In genomic region chr9:17003576-17004240, GRCh38 we compare ENCODE assay signal across 20 cellular contexts.
A peak's percentile ranks its signal among the peaks of the same experiment; 100 is the strongest.
DNase-seq lines count a peak whose midpoint lies in the region; ATAC-seq and TF ChIP-seq lines count a peak whose summit lies in the region.
"Had no signal": no experiment of that assay in that cellular context is flagged by ENCODE, and none has a peak within 500 bp of the region (broad histone marks: within the 10 kb centered on the region; RNA-seq: fewer than 3 reads in every experiment).

No MANE protein-coding gene starts in this region.

- no peak overlapping the region for H3K27ac ChIP-seq in SK-N-SH (ENCODE audit: low read depth in 2 of 2, low read length in 1 of 2)
- H3K27ac ChIP-seq: lower lobe of right lung had no signal

- no peaks in the 10 kb centered on the region for H4K20me1 ChIP-seq in SK-N-SH (ENCODE audit: insufficient read depth)

- H3K27ac Mint-ChIP-seq in T-cell = no peak overlapping the region
- H3K27ac Mint-ChIP-seq: activated CD4-positive, alpha-beta memory T cell treated with anti-CD3 and anti-CD28 coated beads for 36 hours; activated naive CD8-positive, alpha-beta T cell; CD8-positive, alpha-beta memory T cell; effector memory CD8-positive, alpha-beta T cell; progenitor cell of endocrine pancreas had no signal

- no peaks in the 10 kb centered on the region for H3K36me3 ChIP-seq in SK-N-SH (replicated peaks in 1 of 2; ENCODE audit: control insufficient read depth in 1 of 2, insufficient read depth in 2 of 2, low read length in 1 of 2)
- H3K36me3 ChIP-seq: lower lobe of right lung had no signal

- no peaks in the 10 kb centered on the region for H3K36me3 Mint-ChIP-seq in T-cell
- H3K36me3 Mint-ChIP-seq: activated CD4-positive, alpha-beta memory T cell treated with anti-CD3 and anti-CD28 coated beads for 36 hours; activated naive CD8-positive, alpha-beta T cell; CD8-positive, alpha-beta memory T cell had no signal

- CTCF ChIA-PET in SK-N-SH (lab: Yijun Ruan, JAX) = no interaction called here
- CTCF ChIA-PET in T-cell (lab: Charles Lee) = no interaction called here

- H3K4me3 Mint-ChIP-seq in T-cell = no peak overlapping the region
- H3K4me3 Mint-ChIP-seq: activated CD4-positive, alpha-beta memory T cell treated with anti-CD3 and anti-CD28 coated beads for 36 hours; activated naive CD8-positive, alpha-beta T cell; CD8-positive, alpha-beta memory T cell; effector memory CD8-positive, alpha-beta T cell had no signal

- ATAC-seq in SK-N-SH treated with all-trans-retinoic acid at 6 μM for 48 hours = peak; percentile 57; the same call in 1 of the 3 replicates
- no peak for ATAC-seq in T-cell (replicated peaks in 1 of 4)
- ATAC-seq in HG02870 (IDR thresholded peaks at IDR 0.05; ENCODE audit: unreplicated experiment) = no peak
- ATAC-seq: effector memory CD8-positive, alpha-beta T cell; lower lobe of right lung had no signal

- H3K9me3 ChIP-seq in SK-N-SH = no peaks in the 10 kb centered on the region
- H3K9me3 ChIP-seq: lower lobe of right lung had no signal

- no peak overlapping the region for H3K4me2 ChIP-seq in SK-N-SH

- POLR2A ChIA-PET in SK-N-SH (lab: Yijun Ruan, JAX) (no interaction called here), T-cell (lab: Charles Lee) (no interaction called here)

- TF ChIP-seq RAD21 in SK-N-SH (IDR thresholded peaks at IDR 0.05; ENCODE audit: low read length) = no peak

- H3K9me3 Mint-ChIP-seq in T-cell = peaks cover 1 to 13% (median 5%) of the 10 kb centered on the region in 3 donors

- no peaks in the 10 kb centered on the region for H3K27me3 ChIP-seq in SK-N-SH (ENCODE audit: insufficient read depth)

- no peak overlapping the region for H3K4me3 ChIP-seq in SK-N-SH (ENCODE audit: low read depth in 2 of 2, low read length in 1 of 2)
- H3K4me3 ChIP-seq: lower lobe of right lung had no signal

- 96% methylated on average over 1 of the region's 1 CpG for WGBS in SK-N-SH (ENCODE audit: low lambda C conversion rate)

- no peaks in the 10 kb centered on the region for H3F3A ChIP-seq in SK-N-SH (replicated peaks; ENCODE audit: insufficient read depth)

- no peaks in the 10 kb centered on the region; a peak in 1 of 4 replicates for H3K4me1 ChIP-seq in SK-N-SH (ENCODE audit: control insufficient read depth in 1 of 2, insufficient read depth in 2 of 2, low read depth in 1 of 2, low read length in 1 of 2)
- H3K4me1 ChIP-seq: lower lobe of right lung had no signal

- H2AFZ ChIP-seq in SK-N-SH (ENCODE audit: low read depth) = no peak overlapping the region; the same call in 1 of the 2 replicates

- H3K9me2 ChIP-seq in SK-N-SH = no peaks in the 10 kb centered on the region

- TF ChIP-seq CTCF in SK-N-SH (IDR thresholded peaks at IDR 0.05) = no peak

- no peak for TF ChIP-seq EP300 in SK-N-SH (IDR thresholded peaks at IDR 0.05; ENCODE audit: borderline replicate concordance in 1 of 2, low read depth in 1 of 2, low read length in 1 of 2)

- no peak overlapping the region for H3K9ac ChIP-seq in SK-N-SH

- no peaks in the 10 kb centered on the region for H3K27me3 Mint-ChIP-seq in T-cell
- H3K27me3 Mint-ChIP-seq: activated CD4-positive, alpha-beta memory T cell treated with anti-CD3 and anti-CD28 coated beads for 36 hours; activated naive CD8-positive, alpha-beta T cell; CD8-positive, alpha-beta memory T cell; effector memory CD8-positive, alpha-beta T cell; progenitor cell of endocrine pancreas had no signal

- no peaks in the 10 kb centered on the region for H3K4me1 Mint-ChIP-seq in T-cell
- H3K4me1 Mint-ChIP-seq: CD8-positive, alpha-beta memory T cell had no signal

- DNase-seq in SK-N-SH (no peak), amniotic stem cell (lab: John Stamatoyannopoulos, UW) (peak; percentile 16), fibroblast of the conjunctiva (ENCODE audit: low read depth) (peak; percentile 71), stromal cell of bone marrow (ENCODE audit: low read depth) (peak; percentile 76), T-cell (no peak)
- DNase-seq in activated CD4-positive, alpha-beta T cell treated with anti-CD3 and anti-CD28 coated beads for 48 hours = no peak
- DNase-seq: 8988T; activated CD4-positive, alpha-beta memory T cell treated with anti-CD3 and anti-CD28 coated beads for 36 hours; activated T-cell treated with anti-CD3 and anti-CD28 coated beads, Interleukin-2, amount 50 U/mL, for 48 hours; CD8-positive, alpha-beta memory T cell; effector memory CD8-positive, alpha-beta T cell; GOT3; lower lobe of right lung; NCI-H187 treated with DMSO at 0.1 percent for 48 hours; NCI-H510A treated with DMSO at 0.1 percent for 48 hours; stimulated activated naive CD4-positive, alpha-beta T cell treated with Interleukin-2 at 50 U/mL for 16 hours had no signal

- H3K79me2 ChIP-seq in SK-N-SH (ENCODE audit: insufficient read depth) = no peaks in the 10 kb centered on the region

TF ChIP-seq in SK-N-SH treated with all-trans-retinoic acid at 6 μM for 48 hours, 23 proteins besides CTCF, POLR2A, EP300 and RAD21 (continues in another document):
- TF ChIP-seq BACH2 (CRISPR knock-in tag; IDR thresholded peaks at IDR 0.05; ENCODE audit: borderline replicate concordance) (no peak), ZNF565 (CRISPR knock-in tag; conservative IDR thresholded peaks at IDR 0.05; ENCODE audit: low read depth) (no peak), ZFP30 (CRISPR knock-in tag; IDR thresholded peaks at IDR 0.05) (no peak), PPARA (CRISPR knock-in tag; IDR thresholded peaks at IDR 0.05; ENCODE audit: borderline replicate concordance) (no peak), TSHZ2 (CRISPR knock-in tag; IDR thresholded peaks at IDR 0.05) (no peak), ZC3H10 (CRISPR knock-in tag; IDR thresholded peaks at IDR 0.05) (no peak), ZNF8 (CRISPR knock-in tag; IDR thresholded peaks at IDR 0.05) (no peak), ISL1 (CRISPR knock-in tag; IDR thresholded peaks at IDR 0.05) (no peak)

TF ChIP-seq in SK-N-SH, 30 proteins besides CTCF, POLR2A, EP300 and RAD21:
- TF ChIP-seq REST (IDR thresholded peaks at IDR 0.05; ENCODE audit: low read depth, low read length) (no peak), MXI1 (IDR thresholded peaks at IDR 0.05; ENCODE audit: low read depth, low read length) (no peak), ELF1 (IDR thresholded peaks at IDR 0.05) (no peak), TEAD4 (IDR thresholded peaks at IDR 0.05; ENCODE audit: borderline replicate concordance, insufficient read depth) (no peak), CHD2 (IDR thresholded peaks at IDR 0.05; ENCODE audit: low read length, partially characterized antibody) (no peak), TCF12 (IDR thresholded peaks at IDR 0.05) (no peak), RCOR1 (IDR thresholded peaks at IDR 0.05; ENCODE audit: low read length) (no peak), USF2 (IDR thresholded peaks at IDR 0.05; ENCODE audit: borderline replicate concordance, low read depth, low read length) (no peak), RFX5 (IDR thresholded peaks at IDR 0.05; ENCODE audit: low read length) (no peak), USF1 (IDR thresholded peaks at IDR 0.05; ENCODE audit: borderline replicate concordance, low read depth) (no peak), RXRA (IDR thresholded peaks at IDR 0.05; ENCODE audit: borderline replicate concordance, low read depth) (no peak), TAF1 (IDR thresholded peaks at IDR 0.05; ENCODE audit: borderline replicate concordance, low read depth, low read length) (no peak), FOXM1 (IDR thresholded peaks at IDR 0.05; ENCODE audit: low read depth) (no peak), SMC3 (IDR thresholded peaks at IDR 0.05; ENCODE audit: low read depth, low read length) (no peak), YY1 (IDR thresholded peaks at IDR 0.05; ENCODE audit: low read depth) (no peak)
TF ChIP-seq in SK-N-SH: peak in this region for 0.

Comparison
In these comparisons a context has a peak if more than half of its experiments do, and no peak if none do; other contexts are left out.
1. DNase-seq: peak in amniotic stem cell (single experiment), fibroblast of the conjunctiva (single experiment) and stromal cell of bone marrow (single experiment); none in SK-N-SH (single experiment), activated CD4-positive, alpha-beta T cell treated with anti-CD3 and anti-CD28 coated beads for 48 hours (single experiment) and T-cell (0 of 34).